ENCODE assay signal across 2 cellular contexts in the genomic region with DNA sequence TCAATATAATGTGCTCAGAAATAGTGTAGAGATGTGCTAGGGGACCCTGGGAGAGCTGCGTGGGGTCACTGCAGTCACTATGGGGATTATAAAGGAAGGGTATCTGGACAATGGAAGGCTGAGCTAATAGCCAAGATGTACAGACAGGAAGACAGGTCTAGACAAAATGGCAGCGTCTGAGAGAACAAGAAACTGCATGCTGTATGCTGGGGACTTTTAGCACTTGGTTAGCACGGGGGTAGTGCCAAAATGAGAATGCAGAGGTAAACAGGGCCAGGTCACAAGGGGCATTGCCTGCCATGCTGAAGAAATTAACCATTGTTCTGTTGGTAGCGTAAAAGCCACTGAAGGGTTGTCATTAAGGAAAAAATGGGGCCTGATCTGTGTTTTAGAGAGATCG.
TF ChIP-seq lines count a peak whose summit lies in the region.

No MANE protein-coding gene starts in this region.

TF ChIP-seq in GM23338, 12 proteins besides CTCF, POLR2A, EP300 and RAD21 (continued from another document):
- TF ChIP-seq, protein P1, sequence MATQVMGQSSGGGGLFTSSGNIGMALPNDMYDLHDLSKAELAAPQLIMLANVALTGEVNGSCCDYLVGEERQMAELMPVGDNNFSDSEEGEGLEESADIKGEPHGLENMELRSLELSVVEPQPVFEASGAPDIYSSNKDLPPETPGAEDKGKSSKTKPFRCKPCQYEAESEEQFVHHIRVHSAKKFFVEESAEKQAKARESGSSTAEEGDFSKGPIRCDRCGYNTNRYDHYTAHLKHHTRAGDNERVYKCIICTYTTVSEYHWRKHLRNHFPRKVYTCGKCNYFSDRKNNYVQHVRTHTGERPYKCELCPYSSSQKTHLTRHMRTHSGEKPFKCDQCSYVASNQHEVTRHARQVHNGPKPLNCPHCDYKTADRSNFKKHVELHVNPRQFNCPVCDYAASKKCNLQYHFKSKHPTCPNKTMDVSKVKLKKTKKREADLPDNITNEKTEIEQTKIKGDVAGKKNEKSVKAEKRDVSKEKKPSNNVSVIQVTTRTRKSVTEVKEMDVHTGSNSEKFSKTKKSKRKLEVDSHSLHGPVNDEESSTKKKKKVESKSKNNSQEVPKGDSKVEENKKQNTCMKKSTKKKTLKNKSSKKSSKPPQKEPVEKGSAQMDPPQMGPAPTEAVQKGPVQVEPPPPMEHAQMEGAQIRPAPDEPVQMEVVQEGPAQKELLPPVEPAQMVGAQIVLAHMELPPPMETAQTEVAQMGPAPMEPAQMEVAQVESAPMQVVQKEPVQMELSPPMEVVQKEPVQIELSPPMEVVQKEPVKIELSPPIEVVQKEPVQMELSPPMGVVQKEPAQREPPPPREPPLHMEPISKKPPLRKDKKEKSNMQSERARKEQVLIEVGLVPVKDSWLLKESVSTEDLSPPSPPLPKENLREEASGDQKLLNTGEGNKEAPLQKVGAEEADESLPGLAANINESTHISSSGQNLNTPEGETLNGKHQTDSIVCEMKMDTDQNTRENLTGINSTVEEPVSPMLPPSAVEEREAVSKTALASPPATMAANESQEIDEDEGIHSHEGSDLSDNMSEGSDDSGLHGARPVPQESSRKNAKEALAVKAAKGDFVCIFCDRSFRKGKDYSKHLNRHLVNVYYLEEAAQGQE (IDR thresholded peaks at IDR 0.05; ENCODE audit: unreplicated experiment), result no peak
- TF ChIP-seq POLR2AphosphoS5 (IDR thresholded peaks at IDR 0.05; ENCODE audit: low read depth) (no peak), JUNB (IDR thresholded peaks at IDR 0.05; ENCODE audit: unreplicated experiment) (no peak), EZH2 (IDR thresholded peaks at IDR 0.05; ENCODE audit: low read depth, unreplicated experiment) (no peak), EZH2phosphoT487 (IDR thresholded peaks at IDR 0.05; ENCODE audit: unreplicated experiment) (no peak), NANOG (IDR thresholded peaks at IDR 0.05; ENCODE audit: borderline replicate concordance) (no peak), ZNF331 (CRISPR knock-in tag; IDR thresholded peaks at IDR 0.05; ENCODE audit: low read depth) (no peak), STAT1 (IDR thresholded peaks at IDR 0.05; ENCODE audit: unreplicated experiment) (no peak), CREB1 (CRISPR knock-in tag; IDR thresholded peaks at IDR 0.05; ENCODE audit: low read depth) (no peak)
- TF ChIP-seq, protein P2, sequence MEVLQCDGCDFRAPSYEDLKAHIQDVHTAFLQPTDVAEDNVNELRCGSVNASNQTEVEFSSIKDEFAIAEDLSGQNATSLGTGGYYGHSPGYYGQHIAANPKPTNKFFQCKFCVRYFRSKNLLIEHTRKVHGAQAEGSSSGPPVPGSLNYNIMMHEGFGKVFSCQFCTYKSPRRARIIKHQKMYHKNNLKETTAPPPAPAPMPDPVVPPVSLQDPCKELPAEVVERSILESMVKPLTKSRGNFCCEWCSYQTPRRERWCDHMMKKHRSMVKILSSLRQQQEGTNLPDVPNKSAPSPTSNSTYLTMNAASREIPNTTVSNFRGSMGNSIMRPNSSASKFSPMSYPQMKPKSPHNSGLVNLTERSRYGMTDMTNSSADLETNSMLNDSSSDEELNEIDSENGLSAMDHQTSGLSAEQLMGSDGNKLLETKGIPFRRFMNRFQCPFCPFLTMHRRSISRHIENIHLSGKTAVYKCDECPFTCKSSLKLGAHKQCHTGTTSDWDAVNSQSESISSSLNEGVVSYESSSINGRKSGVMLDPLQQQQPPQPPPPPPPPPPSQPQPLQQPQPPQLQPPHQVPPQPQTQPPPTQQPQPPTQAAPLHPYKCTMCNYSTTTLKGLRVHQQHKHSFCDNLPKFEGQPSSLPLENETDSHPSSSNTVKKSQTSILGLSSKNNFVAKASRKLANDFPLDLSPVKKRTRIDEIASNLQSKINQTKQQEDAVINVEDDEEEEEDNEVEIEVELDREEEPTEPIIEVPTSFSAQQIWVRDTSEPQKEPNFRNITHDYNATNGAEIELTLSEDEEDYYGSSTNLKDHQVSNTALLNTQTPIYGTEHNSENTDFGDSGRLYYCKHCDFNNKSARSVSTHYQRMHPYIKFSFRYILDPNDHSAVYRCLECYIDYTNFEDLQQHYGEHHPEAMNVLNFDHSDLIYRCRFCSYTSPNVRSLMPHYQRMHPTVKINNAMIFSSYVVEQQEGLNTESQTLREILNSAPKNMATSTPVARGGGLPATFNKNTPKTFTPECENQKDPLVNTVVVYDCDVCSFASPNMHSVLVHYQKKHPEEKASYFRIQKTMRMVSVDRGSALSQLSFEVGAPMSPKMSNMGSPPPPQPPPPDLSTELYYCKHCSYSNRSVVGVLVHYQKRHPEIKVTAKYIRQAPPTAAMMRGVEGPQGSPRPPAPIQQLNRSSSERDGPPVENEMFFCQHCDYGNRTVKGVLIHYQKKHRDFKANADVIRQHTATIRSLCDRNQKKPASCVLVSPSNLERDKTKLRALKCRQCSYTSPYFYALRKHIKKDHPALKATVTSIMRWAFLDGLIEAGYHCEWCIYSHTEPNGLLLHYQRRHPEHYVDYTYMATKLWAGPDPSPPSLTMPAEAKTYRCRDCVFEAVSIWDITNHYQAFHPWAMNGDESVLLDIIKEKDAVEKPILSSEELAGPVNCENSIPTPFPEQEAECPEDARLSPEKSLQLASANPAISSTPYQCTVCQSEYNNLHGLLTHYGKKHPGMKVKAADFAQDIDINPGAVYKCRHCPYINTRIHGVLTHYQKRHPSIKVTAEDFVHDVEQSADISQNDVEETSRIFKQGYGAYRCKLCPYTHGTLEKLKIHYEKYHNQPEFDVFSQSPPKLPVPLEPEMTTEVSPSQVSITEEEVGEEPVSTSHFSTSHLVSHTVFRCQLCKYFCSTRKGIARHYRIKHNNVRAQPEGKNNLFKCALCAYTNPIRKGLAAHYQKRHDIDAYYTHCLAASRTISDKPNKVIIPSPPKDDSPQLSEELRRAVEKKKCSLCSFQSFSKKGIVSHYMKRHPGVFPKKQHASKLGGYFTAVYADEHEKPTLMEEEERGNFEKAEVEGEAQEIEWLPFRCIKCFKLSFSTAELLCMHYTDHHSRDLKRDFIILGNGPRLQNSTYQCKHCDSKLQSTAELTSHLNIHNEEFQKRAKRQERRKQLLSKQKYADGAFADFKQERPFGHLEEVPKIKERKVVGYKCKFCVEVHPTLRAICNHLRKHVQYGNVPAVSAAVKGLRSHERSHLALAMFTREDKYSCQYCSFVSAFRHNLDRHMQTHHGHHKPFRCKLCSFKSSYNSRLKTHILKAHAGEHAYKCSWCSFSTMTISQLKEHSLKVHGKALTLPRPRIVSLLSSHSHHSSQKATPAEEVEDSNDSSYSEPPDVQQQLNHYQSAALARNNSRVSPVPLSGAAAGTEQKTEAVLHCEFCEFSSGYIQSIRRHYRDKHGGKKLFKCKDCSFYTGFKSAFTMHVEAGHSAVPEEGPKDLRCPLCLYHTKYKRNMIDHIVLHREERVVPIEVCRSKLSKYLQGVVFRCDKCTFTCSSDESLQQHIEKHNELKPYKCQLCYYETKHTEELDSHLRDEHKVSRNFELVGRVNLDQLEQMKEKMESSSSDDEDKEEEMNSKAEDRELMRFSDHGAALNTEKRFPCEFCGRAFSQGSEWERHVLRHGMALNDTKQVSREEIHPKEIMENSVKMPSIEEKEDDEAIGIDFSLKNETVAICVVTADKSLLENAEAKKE (CRISPR knock-in tag; IDR thresholded peaks at IDR 0.05), result no peak

TF ChIP-seq in HepG2, 621 proteins besides CTCF, POLR2A, EP300 and RAD21 (continued from another document):
- TF ChIP-seq TGIF2 (CRISPR knock-in tag; IDR thresholded peaks at IDR 0.05) (no peak), ETV6 (CRISPR knock-in tag; conservative IDR thresholded peaks at IDR 0.05) (no peak), TMF1 (CRISPR knock-in tag; IDR thresholded peaks at IDR 0.05; ENCODE audit: low read depth) (no peak), ZFP82 (CRISPR knock-in tag; IDR thresholded peaks at IDR 0.05; ENCODE audit: borderline replicate concordance) (no peak), HMG20A (CRISPR knock-in tag; IDR thresholded peaks at IDR 0.05; ENCODE audit: borderline replicate concordance) (no peak), ZNF879 (CRISPR knock-in tag; IDR thresholded peaks at IDR 0.05) (no peak)
- TF ChIP-seq, protein P3, sequence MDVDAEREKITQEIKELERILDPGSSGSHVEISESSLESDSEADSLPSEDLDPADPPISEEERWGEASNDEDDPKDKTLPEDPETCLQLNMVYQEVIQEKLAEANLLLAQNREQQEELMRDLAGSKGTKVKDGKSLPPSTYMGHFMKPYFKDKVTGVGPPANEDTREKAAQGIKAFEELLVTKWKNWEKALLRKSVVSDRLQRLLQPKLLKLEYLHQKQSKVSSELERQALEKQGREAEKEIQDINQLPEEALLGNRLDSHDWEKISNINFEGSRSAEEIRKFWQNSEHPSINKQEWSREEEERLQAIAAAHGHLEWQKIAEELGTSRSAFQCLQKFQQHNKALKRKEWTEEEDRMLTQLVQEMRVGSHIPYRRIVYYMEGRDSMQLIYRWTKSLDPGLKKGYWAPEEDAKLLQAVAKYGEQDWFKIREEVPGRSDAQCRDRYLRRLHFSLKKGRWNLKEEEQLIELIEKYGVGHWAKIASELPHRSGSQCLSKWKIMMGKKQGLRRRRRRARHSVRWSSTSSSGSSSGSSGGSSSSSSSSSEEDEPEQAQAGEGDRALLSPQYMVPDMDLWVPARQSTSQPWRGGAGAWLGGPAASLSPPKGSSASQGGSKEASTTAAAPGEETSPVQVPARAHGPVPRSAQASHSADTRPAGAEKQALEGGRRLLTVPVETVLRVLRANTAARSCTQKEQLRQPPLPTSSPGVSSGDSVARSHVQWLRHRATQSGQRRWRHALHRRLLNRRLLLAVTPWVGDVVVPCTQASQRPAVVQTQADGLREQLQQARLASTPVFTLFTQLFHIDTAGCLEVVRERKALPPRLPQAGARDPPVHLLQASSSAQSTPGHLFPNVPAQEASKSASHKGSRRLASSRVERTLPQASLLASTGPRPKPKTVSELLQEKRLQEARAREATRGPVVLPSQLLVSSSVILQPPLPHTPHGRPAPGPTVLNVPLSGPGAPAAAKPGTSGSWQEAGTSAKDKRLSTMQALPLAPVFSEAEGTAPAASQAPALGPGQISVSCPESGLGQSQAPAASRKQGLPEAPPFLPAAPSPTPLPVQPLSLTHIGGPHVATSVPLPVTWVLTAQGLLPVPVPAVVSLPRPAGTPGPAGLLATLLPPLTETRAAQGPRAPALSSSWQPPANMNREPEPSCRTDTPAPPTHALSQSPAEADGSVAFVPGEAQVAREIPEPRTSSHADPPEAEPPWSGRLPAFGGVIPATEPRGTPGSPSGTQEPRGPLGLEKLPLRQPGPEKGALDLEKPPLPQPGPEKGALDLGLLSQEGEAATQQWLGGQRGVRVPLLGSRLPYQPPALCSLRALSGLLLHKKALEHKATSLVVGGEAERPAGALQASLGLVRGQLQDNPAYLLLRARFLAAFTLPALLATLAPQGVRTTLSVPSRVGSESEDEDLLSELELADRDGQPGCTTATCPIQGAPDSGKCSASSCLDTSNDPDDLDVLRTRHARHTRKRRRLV (CRISPR knock-in tag; IDR thresholded peaks at IDR 0.05), result no peak
- TF ChIP-seq, protein P4, sequence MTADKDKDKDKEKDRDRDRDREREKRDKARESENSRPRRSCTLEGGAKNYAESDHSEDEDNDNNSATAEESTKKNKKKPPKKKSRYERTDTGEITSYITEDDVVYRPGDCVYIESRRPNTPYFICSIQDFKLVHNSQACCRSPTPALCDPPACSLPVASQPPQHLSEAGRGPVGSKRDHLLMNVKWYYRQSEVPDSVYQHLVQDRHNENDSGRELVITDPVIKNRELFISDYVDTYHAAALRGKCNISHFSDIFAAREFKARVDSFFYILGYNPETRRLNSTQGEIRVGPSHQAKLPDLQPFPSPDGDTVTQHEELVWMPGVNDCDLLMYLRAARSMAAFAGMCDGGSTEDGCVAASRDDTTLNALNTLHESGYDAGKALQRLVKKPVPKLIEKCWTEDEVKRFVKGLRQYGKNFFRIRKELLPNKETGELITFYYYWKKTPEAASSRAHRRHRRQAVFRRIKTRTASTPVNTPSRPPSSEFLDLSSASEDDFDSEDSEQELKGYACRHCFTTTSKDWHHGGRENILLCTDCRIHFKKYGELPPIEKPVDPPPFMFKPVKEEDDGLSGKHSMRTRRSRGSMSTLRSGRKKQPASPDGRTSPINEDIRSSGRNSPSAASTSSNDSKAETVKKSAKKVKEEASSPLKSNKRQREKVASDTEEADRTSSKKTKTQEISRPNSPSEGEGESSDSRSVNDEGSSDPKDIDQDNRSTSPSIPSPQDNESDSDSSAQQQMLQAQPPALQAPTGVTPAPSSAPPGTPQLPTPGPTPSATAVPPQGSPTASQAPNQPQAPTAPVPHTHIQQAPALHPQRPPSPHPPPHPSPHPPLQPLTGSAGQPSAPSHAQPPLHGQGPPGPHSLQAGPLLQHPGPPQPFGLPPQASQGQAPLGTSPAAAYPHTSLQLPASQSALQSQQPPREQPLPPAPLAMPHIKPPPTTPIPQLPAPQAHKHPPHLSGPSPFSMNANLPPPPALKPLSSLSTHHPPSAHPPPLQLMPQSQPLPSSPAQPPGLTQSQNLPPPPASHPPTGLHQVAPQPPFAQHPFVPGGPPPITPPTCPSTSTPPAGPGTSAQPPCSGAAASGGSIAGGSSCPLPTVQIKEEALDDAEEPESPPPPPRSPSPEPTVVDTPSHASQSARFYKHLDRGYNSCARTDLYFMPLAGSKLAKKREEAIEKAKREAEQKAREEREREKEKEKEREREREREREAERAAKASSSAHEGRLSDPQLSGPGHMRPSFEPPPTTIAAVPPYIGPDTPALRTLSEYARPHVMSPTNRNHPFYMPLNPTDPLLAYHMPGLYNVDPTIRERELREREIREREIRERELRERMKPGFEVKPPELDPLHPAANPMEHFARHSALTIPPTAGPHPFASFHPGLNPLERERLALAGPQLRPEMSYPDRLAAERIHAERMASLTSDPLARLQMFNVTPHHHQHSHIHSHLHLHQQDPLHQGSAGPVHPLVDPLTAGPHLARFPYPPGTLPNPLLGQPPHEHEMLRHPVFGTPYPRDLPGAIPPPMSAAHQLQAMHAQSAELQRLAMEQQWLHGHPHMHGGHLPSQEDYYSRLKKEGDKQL (CRISPR knock-in tag; IDR thresholded peaks at IDR 0.05; ENCODE audit: low read depth), result no peak
